Comparison of ENCODE assay signal across 20 cellular contexts in the genomic region with DNA sequence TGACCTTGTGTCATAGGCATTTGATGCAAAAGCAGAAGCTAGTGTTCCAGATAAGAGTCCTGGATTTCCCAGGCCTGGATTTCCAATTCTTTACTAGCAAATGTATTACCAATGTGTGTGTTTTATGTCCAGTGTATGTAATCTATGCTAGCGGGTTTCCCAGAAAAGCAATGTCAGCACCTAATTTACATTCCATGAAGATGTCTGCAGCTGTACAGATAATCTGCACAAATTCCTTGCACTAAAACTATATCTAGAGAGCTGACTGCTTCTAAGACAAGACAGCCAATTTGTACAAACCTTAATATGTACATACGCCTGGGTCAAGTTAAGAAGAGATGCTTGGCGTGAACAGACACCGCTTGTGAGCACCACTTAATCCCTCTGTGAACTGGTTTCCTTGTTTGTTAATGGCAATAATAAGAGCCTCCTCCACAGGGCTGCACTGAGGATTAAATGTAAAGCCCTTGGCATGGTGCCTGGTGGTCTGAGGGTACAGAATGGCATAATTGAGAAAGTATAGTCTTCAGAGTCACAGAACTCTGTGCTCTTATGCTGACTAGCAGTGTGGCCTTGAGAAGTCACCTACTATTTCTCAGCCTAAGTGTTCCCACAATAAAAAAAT.
DNase-seq lines count a peak whose midpoint lies in the region; ATAC-seq, FAIRE-seq and TF ChIP-seq lines count a peak whose summit lies in the region.
"Had no signal": no experiment of that assay in that cellular context is flagged by ENCODE, and none has a peak within 500 bp of the region (broad histone marks: within the 10 kb centered on the region; RNA-seq: fewer than 3 reads in every experiment).

No MANE protein-coding gene starts in this region.

- WGBS in A549 (ENCODE audit: missing lambda C conversion rate), result 94% methylated on average over 4 of the region's 4 CpGs
- WGBS in K562 (ENCODE audit: insufficient coverage, low coverage, missing lambda C conversion rate), result 5% methylated on average over 4 of the region's 4 CpGs

- TF ChIP-seq POLR2A in A549 (IDR thresholded peaks at IDR 0.05; ENCODE audit: low read length), result no peak
- no peak for TF ChIP-seq POLR2A in K562 (conservative IDR thresholded peaks at IDR 0.05)

- TF ChIP-seq CTCF in A549 (IDR thresholded peaks at IDR 0.05), result no peak
- TF ChIP-seq CTCF in K562 (IDR thresholded peaks at IDR 0.05 in 2 of 3, conservative IDR thresholded peaks at IDR 0.05 in 1 of 3; ENCODE audit: insufficient read depth in 2 of 3, low read depth in 1 of 3, low read length in 3 of 3), result no peak

- no peak overlapping the region for H3K27ac ChIP-seq in A549
- no peak overlapping the region for H3K27ac ChIP-seq in K562 (ENCODE audit: extremely low read depth, low read depth, low read length)
- H3K27ac ChIP-seq in naive thymus-derived CD4-positive, alpha-beta T cell (ENCODE audit: low read depth, low read length), result no peak overlapping the region
- H3K27ac ChIP-seq: body of pancreas, left lung, tibial artery had no signal

- POLR2A ChIA-PET in A549 (lab: Yijun Ruan, JAX) (no interaction called here), K562 (lab: Yijun Ruan, JAX) (no interaction called here), T-cell (lab: Charles Lee) (no interaction called here)
- POLR2A ChIA-PET in naive thymus-derived CD4-positive, alpha-beta T cell (lab: Charles Lee), result no interaction called here

- no TSS peak for BruUV-seq in K562 (replicated peaks; lab: Mats Ljungman, UMichigan)

- CTCF ChIA-PET in A549 (lab: Yijun Ruan, JAX) (interaction anchor here (1.1 to 2.6 kb wide), 2 partner anchors 9 to 252 kb away, joined by 3 to 7 read pairs; no protein-coding TSS in a partner anchor), K562 (lab: Yijun Ruan, JAX; ENCODE audit: low intra/inter-chr PET ratio) (no interaction called here), T-cell (lab: Charles Lee) (no interaction called here)
- CTCF ChIA-PET in naive thymus-derived CD4-positive, alpha-beta T cell (lab: Charles Lee), result no interaction called here

- H3K4me1 ChIP-seq in A549 (peaks cover 32% of the 10 kb centered on the region), K562 (replicated peaks in 1 of 2; ENCODE audit: control insufficient read depth in 2 of 2, insufficient read depth in 2 of 2, low read length in 2 of 2) (no peaks in the 10 kb centered on the region)
- H3K4me1 ChIP-seq in naive thymus-derived CD4-positive, alpha-beta T cell (ENCODE audit: control insufficient read depth in 2 of 2, insufficient read depth in 2 of 2, low read length in 2 of 2), result no peaks in the 10 kb centered on the region
- H3K4me1 ChIP-seq: body of pancreas had no signal

- FAIRE-seq in A549 (lab: Jason Lieb, UNC) (no peak), K562 (lab: Jason Lieb, UNC) (no peak)
- FAIRE-seq: GM12878 had no signal

- H3K9me3 Mint-ChIP-seq in T-cell, result no peaks in the 10 kb centered on the region
- peaks cover 0 to 2% (median 0%) of the 10 kb centered on the region in 11 donors for H3K9me3 Mint-ChIP-seq in naive thymus-derived CD4-positive, alpha-beta T cell
- H3K9me3 Mint-ChIP-seq: CD14-positive monocyte, neural crest cell had no signal

- H3K4me1 Mint-ChIP-seq in T-cell, result no peaks in the 10 kb centered on the region
- no peaks in the 10 kb centered on the region for H3K4me1 Mint-ChIP-seq in naive thymus-derived CD4-positive, alpha-beta T cell

- no peak for DNase-seq in A549 (ENCODE audit: low read depth in 1 of 2, low spot score in 1 of 2)
- DNase-seq in ELF-1 (ENCODE audit: low read depth, low spot score), result peak; percentile 11
- DNase-seq in NCI-H345 (lab: John Stamatoyannopoulos, UW), result peak; percentile 57
- no peak for DNase-seq in K562 (ENCODE audit: extremely low read depth in 1 of 4, low spot score in 3 of 4)
- no peak for DNase-seq in stimulated activated naive CD4-positive, alpha-beta T cell treated with Interleukin-2 at 50 U/mL for 16 hours (lab: John Stamatoyannopoulos, UW)
- DNase-seq in activated T-cell treated with anti-CD3 and anti-CD28 coated beads, Interleukin-2, amount 50 U/mL, for 48 hours, result no peak
- no peak for DNase-seq in T-cell
- DNase-seq in naive thymus-derived CD4-positive, alpha-beta T cell, result no peak
- DNase-seq: activated CD4-positive, alpha-beta T cell treated with anti-CD3 and anti-CD28 coated beads, Interleukin-2, amount 50 U/mL, for 1 hour; body of pancreas; head of caudate nucleus; left lung; NCI-H146; NCI-H446 treated with DMSO at 0.1 percent for 48 hours; stimulated activated naive CD8-positive, alpha-beta T cell treated with anti-CD3 and anti-CD28 coated beads, Interleukin-15, Interleukin-2, amounts not matched to agents 100 U/mL and 50 U/mL, for 24 hours; tibial artery had no signal

- H3K27me3 ChIP-seq in K562 (ENCODE audit: control insufficient read depth in 2 of 2, insufficient read depth in 2 of 2, low read length in 2 of 2), result no peaks in the 10 kb centered on the region
- H3K27me3 ChIP-seq in naive thymus-derived CD4-positive, alpha-beta T cell (ENCODE audit: control insufficient read depth in 2 of 2, insufficient read depth in 2 of 2, low read length in 2 of 2), result no peaks in the 10 kb centered on the region
- H3K27me3 ChIP-seq: body of pancreas, left lung, tibial artery had no signal

- H3K9me1 ChIP-seq in K562 (ENCODE audit: control insufficient read depth, insufficient read depth, low read length), result no peaks in the 10 kb centered on the region

- no peak for TF ChIP-seq EP300 in A549 (IDR thresholded peaks at IDR 0.05)
- no peak for TF ChIP-seq EP300 in K562 (IDR thresholded peaks at IDR 0.05; ENCODE audit: low read length)

- no peaks in the 10 kb centered on the region for H3K79me2 ChIP-seq in K562 (ENCODE audit: control insufficient read depth, insufficient read depth, low read length)

- H2AFZ ChIP-seq in K562 (ENCODE audit: low read depth, low read length), result no peak overlapping the region

- no peak overlapping the region for H3K27ac Mint-ChIP-seq in T-cell
- H3K27ac Mint-ChIP-seq in naive thymus-derived CD4-positive, alpha-beta T cell, result no peak overlapping the region

- H3K4me3 Mint-ChIP-seq in T-cell, result no peak overlapping the region
- H3K4me3 Mint-ChIP-seq in naive thymus-derived CD4-positive, alpha-beta T cell, result no peak overlapping the region
- H3K4me3 Mint-ChIP-seq: CD14-positive monocyte, neural crest cell had no signal

- no peaks in the 10 kb centered on the region for H3K36me3 ChIP-seq in K562 (ENCODE audit: control insufficient read depth, insufficient read depth, low read length)
- H3K36me3 ChIP-seq in naive thymus-derived CD4-positive, alpha-beta T cell (ENCODE audit: control insufficient read depth in 2 of 3, insufficient read depth in 3 of 3, low read length in 3 of 3), result no peaks in the 10 kb centered on the region
- H3K36me3 ChIP-seq: left lung, tibial artery had no signal

- in situ Hi-C loops in K562 (cut with MboI), result no loop called here

- H3K9ac ChIP-seq in K562 (ENCODE audit: insufficient read depth in 1 of 2, low read depth in 2 of 2, low read length in 2 of 2), result no peak overlapping the region

- H3K4me2 ChIP-seq in A549, result no peak overlapping the region
- H3K4me2 ChIP-seq in K562 (ENCODE audit: insufficient read depth, low read length), result no peak overlapping the region

- TF ChIP-seq RAD21 in A549 (conservative IDR thresholded peaks at IDR 0.05 in 1 of 2, IDR thresholded peaks at IDR 0.05 in 1 of 2) (no peak), K562 (CRISPR knock-in tag; conservative IDR thresholded peaks at IDR 0.05 in 1 of 2, IDR thresholded peaks at IDR 0.05 in 1 of 2) (no peak)

- intact Hi-C loops in K562 (cut with micrococcal nuclease), result no loop called here
- intact Hi-C loops in naive thymus-derived CD4-positive, alpha-beta T cell (cut with micrococcal nuclease), result no loop called here

- no peaks in the 10 kb centered on the region for H3K9me3 ChIP-seq in A549
- no peaks in the 10 kb centered on the region for H3K9me3 ChIP-seq in K562 (replicated peaks; ENCODE audit: control insufficient read depth, insufficient read depth, low read depth, low read length)
- no peaks in the 10 kb centered on the region for H3K9me3 ChIP-seq in naive thymus-derived CD4-positive, alpha-beta T cell (ENCODE audit: control insufficient read depth in 2 of 3, low read length in 3 of 3)
- H3K9me3 ChIP-seq: body of pancreas, left lung, tibial artery had no signal

- peaks cover 5 to 7% of the 10 kb centered on the region in 2 donors for H3K27me3 Mint-ChIP-seq in T-cell
- peaks cover 0 to 9% (median 4%) of the 10 kb centered on the region in 5 donors for H3K27me3 Mint-ChIP-seq in naive thymus-derived CD4-positive, alpha-beta T cell

- H3K4me3 ChIP-seq in A549 (no peak overlapping the region), K562 (no peak overlapping the region)
- no peak overlapping the region for H3K4me3 ChIP-seq in naive thymus-derived CD4-positive, alpha-beta T cell (ENCODE audit: low read length)
- H3K4me3 ChIP-seq: body of pancreas, GM12878, left lung, tibial artery had no signal

- no peaks in the 10 kb centered on the region for H3K36me3 Mint-ChIP-seq in T-cell
- no peaks in the 10 kb centered on the region for H3K36me3 Mint-ChIP-seq in naive thymus-derived CD4-positive, alpha-beta T cell
- H3K36me3 Mint-ChIP-seq: CD14-positive monocyte had no signal

- no peaks in the 10 kb centered on the region for H4K20me1 ChIP-seq in K562 (replicated peaks; ENCODE audit: control insufficient read depth, insufficient read depth, low read length)

- ATAC-seq in A549 (no peak), K562 (no peak), T-cell (replicated peaks in 1 of 4) (no peak)
- no peak for ATAC-seq in naive thymus-derived CD4-positive, alpha-beta T cell
- ATAC-seq: body of pancreas; GM12878; left lung; Right ventricle myocardium inferior; stimulated activated naive CD8-positive, alpha-beta T cell treated with anti-CD3 and anti-CD28 coated beads, Interleukin-15, Interleukin-2, amounts not matched to agents 100 U/mL and 50 U/mL, for 24 hours had no signal

TF ChIP-seq in K562, 482 proteins besides CTCF, POLR2A, EP300 and RAD21:
- no peak for TF ChIP-seq ZNF354B (CRISPR knock-in tag; IDR thresholded peaks at IDR 0.05)
- peak; percentile 67 for TF ChIP-seq MAFG (tag; conservative IDR thresholded peaks at IDR 0.05)

Comparison
In these comparisons a context has a peak if more than half of its experiments do, and no peak if none do; other contexts are left out.
1. DNase-seq: peak in ELF-1 (single experiment) and NCI-H345 (single experiment); none in A549 (0 of 2), K562 (0 of 4), stimulated activated naive CD4-positive, alpha-beta T cell treated with Interleukin-2 at 50 U/mL for 16 hours (single experiment), activated T-cell treated with anti-CD3 and anti-CD28 coated beads, Interleukin-2, amount 50 U/mL, for 48 hours (0 of 2), T-cell (0 of 34) and naive thymus-derived CD4-positive, alpha-beta T cell (0 of 9).
2. Of the 35 proteins assayed by ChIP-seq in both K562 and A549: peak only in K562: none; only in A549: MAFK; in both: none; in neither: 34.